Comparison of ENCODE assay signal across 32 cellular contexts in genomic region chr4:128980816-128981326, GRCh38.
"Had no signal": no experiment of that assay in that cellular context is flagged by ENCODE, and none has a peak within 500 bp of the region (broad histone marks: within the 10 kb centered on the region; RNA-seq: fewer than 3 reads in every experiment).

No MANE protein-coding gene starts in this region.

- ATAC-seq: left lobe of liver; lower lobe of right lung; naive thymus-derived CD8-positive, alpha-beta T cell; pancreas; stimulated activated memory B cell treated with anti-CD40 and anti-IgM and Interleukin-4, amounts not matched to agents 10 μg/mL and 1 μg/mL and 100 μg/mL, for 72 hours had no signal

- DNase-seq: activated CD4-positive, alpha-beta memory T cell treated with anti-CD3 and anti-CD28 coated beads for 36 hours; activated CD4-positive, alpha-beta T cell treated with anti-CD3 and anti-CD28 coated beads, Interleukin-2, amount 10 ng/mL, durations not matched to agents 24 days and 14 days; activated CD4-positive, CD25-positive, alpha-beta regulatory T cell treated with anti-CD3 and anti-CD28 coated beads, Interleukin-2, amount 50 U/mL, for 72 hours; activated CD8-positive, alpha-beta memory T cell treated with anti-CD3 and anti-CD28 coated beads, Interleukin-2, amount 50 U/mL, for 4 hours; activated effector memory CD4-positive, alpha-beta T cell treated with anti-CD3 and anti-CD28 coated beads, Interleukin-2, amount 50 U/mL, for 16 hours; activated naive CD4-positive, alpha-beta T cell treated with anti-CD3 and anti-CD28 coated beads for 36 hours; activated naive CD8-positive, alpha-beta T cell treated with anti-CD3 and anti-CD28 coated beads for 36 hours; activated T-cell treated with anti-CD3 and anti-CD28 coated beads, Interleukin-2, amount 50 U/mL, for 1 hour; adrenal gland; aorta; cerebellar nuclear complex; colonic mucosa; dorsolateral prefrontal cortex; effector memory CD4-positive, alpha-beta T cell; kidney glomerular epithelial cell; lower lobe of right lung; mesenchymal stem cell; naive thymus-derived CD8-positive, alpha-beta T cell; nucleus accumbens; pancreas; stimulated activated CD4-positive, alpha-beta T cell treated with anti-CD3 and anti-CD28 coated beads, Interleukin-1b, Interleukin-23, amount 100 ng/mL, for 48 hours; stimulated activated CD4-positive, alpha-beta T cell treated with anti-CD3 and anti-CD28 coated beads, Interleukin-4, amount 100 ng/mL, for 4 hours; stimulated activated CD8-positive, alpha-beta memory T cell treated with anti-CD3 and anti-CD28 coated beads, Interleukin-4, amount 100 ng/mL, for 48 hours; stomach; thyroid gland; upper lobe of left lung had no signal

- H3K27me3 ChIP-seq: adrenal gland, cardiac muscle cell, colonic mucosa, dorsolateral prefrontal cortex, pancreas, stomach, thyroid gland, upper lobe of left lung, vagina had no signal

- H3K4me3 ChIP-seq: adrenal gland, cardiac muscle cell, colonic mucosa, dorsolateral prefrontal cortex, lower lobe of right lung, pancreas, prostate gland, smooth muscle cell, stomach, thyroid gland, upper lobe of left lung, vagina had no signal

- H3K4me2 ChIP-seq: smooth muscle cell had no signal

- H3K9me3 ChIP-seq: adrenal gland, colonic mucosa, lower lobe of right lung, pancreas, prostate gland, stomach, thyroid gland, upper lobe of left lung, vagina had no signal

- H3K27ac ChIP-seq: adrenal gland, cardiac muscle cell, colonic mucosa, dorsolateral prefrontal cortex, lower lobe of right lung, pancreas, prostate gland, stomach, thyroid gland, upper lobe of left lung, vagina had no signal

- H3K4me1 ChIP-seq: colonic mucosa, lower lobe of right lung, prostate gland, stomach, thyroid gland, upper lobe of left lung, vagina had no signal

- H3K36me3 ChIP-seq: adrenal gland, cardiac muscle cell, colonic mucosa, lower lobe of right lung, pancreas, prostate gland, thyroid gland had no signal
